9 cellular contexts compared by ENCODE assay signal in the genomic region with DNA sequence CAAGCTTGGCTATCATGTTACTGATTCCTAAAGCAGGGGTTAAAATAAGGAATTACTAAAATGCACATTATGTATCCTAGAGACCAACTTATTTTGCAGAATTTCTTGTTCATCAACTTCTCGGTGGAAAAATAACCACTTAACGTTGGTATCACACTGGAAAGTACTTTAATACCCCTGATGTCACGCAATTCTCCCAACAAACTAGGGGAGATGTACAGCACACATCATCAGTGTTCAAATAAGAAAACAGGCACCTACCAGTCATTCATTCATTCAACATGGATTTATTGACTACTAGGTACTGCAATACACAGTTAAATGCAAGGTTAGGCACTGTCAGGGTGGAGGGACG. TPM values are rescaled to one million over a fixed set of nuclear protein-coding genes. Genes with fewer than 3 reads are reported as not detected.
DNase-seq lines count a peak whose midpoint lies in the region; ATAC-seq and TF ChIP-seq lines count a peak whose summit lies in the region.
"Had no signal": no experiment of that assay in that cellular context is flagged by ENCODE, and none has a peak within 500 bp of the region (broad histone marks: within the 10 kb centered on the region; RNA-seq: fewer than 3 reads in every experiment).

No MANE protein-coding gene starts in this region.

- DNase-seq in T-helper 17 cell (no peak), foreskin keratinocyte (peak in 1 of 2 donors; percentile 4), gastrocnemius medialis (no peak), NOMO-1 (lab: John Stamatoyannopoulos, UW; ENCODE audit: unreplicated experiment in 2 of 2) (no peak), DMS153 (lab: John Stamatoyannopoulos, UW) (no peak)

- H3K4me1 Mint-ChIP-seq in T-helper 17 cell = peaks cover 27% of the 10 kb centered on the region

- H3K4me3 Mint-ChIP-seq in T-helper 17 cell = peak overlapping the region; percentile 100

- no peak for TF ChIP-seq POLR2A in gastrocnemius medialis (IDR thresholded peaks at IDR 0.05)

- H3K27me3 ChIP-seq in foreskin keratinocyte = no peaks in the 10 kb centered on the region
- no peaks in the 10 kb centered on the region for H3K27me3 ChIP-seq in gastrocnemius medialis

- peak overlapping the region; percentile 100 for H3K27ac Mint-ChIP-seq in T-helper 17 cell

- in situ Hi-C loops in gastrocnemius medialis (cut with MboI; ENCODE audit: low sequenced_read_pairs in 4 of 4) = loop anchor here in 1 of 4 donors (10.0 kb wide), 1 partner anchor 116 kb away; no protein-coding TSS in a partner anchor

- H3K4me3 ChIP-seq in GM12875 (ENCODE audit: low read depth, low read length) (peak overlapping the region; percentile 59), gastrocnemius medialis (peak overlapping the region; percentile 68 to 90 (median 74))

- no peaks in the 10 kb centered on the region for H3K9me3 ChIP-seq in T-helper 17 cell (ENCODE audit: control insufficient read depth, low read length, poor library complexity, severe bottlenecking)
- no peaks in the 10 kb centered on the region for H3K9me3 ChIP-seq in gastrocnemius medialis

- H3K36me3 ChIP-seq in gastrocnemius medialis = peaks cover 0 to 47% of the 10 kb centered on the region in 2 donors

- intact Hi-C loops in gastrocnemius medialis (cut with DNase I; ENCODE audit: low total_unique reads) = loop anchor here (1.0 kb wide), 1 partner anchor 110 kb away; no protein-coding TSS in a partner anchor

- H3K36me3 Mint-ChIP-seq in T-helper 17 cell (ENCODE audit: low read depth) = peaks cover 14% of the 10 kb centered on the region

- H3K27ac ChIP-seq in foreskin keratinocyte (peak overlapping the region; percentile 30), gastrocnemius medialis (peak overlapping the region; percentile 78 to 82 (median 82))

- no peaks in the 10 kb centered on the region for H3K27me3 Mint-ChIP-seq in T-helper 17 cell

- TF ChIP-seq CTCF in GM12875 (IDR thresholded peaks at IDR 0.05; ENCODE audit: borderline replicate concordance, insufficient read depth, low read depth, low read length) = no peak
- TF ChIP-seq CTCF in foreskin keratinocyte (conservative IDR thresholded peaks at IDR 0.05) = no peak
- TF ChIP-seq CTCF in gastrocnemius medialis (IDR thresholded peaks at IDR 0.05 in 4 of 5, conservative IDR thresholded peaks at IDR 0.05 in 1 of 5) = no peak

- ATAC-seq in T-helper 17 cell = no peak
- ATAC-seq in foreskin keratinocyte = no peak
- no peak for ATAC-seq in gastrocnemius medialis
- no peak for ATAC-seq in GM21390 (IDR thresholded peaks at IDR 0.05; ENCODE audit: unreplicated experiment)
- no peak for ATAC-seq in GM19324 (IDR thresholded peaks at IDR 0.05; ENCODE audit: low FRiP score, unreplicated experiment)

- H3K4me1 ChIP-seq in foreskin keratinocyte (peaks cover 7% of the 10 kb centered on the region), gastrocnemius medialis (peaks cover 8 to 9% of the 10 kb centered on the region in 2 donors)

RNA-seq across cellular contexts. Expression of gene HUS1, which starts 0.6 kb away (rescaled TPM):
- total RNA-seq in T-helper 17 cell (10 to 100 TPM; 57.7 to 65.1 TPM), foreskin keratinocyte (23.0 and 23.8 TPM in 2 replicates), gastrocnemius medialis (10 to 100 TPM; 18.3 to 33.0 (median 23.0) TPM)
- polyA plus RNA-seq in foreskin keratinocyte = 12.3 and 14.1 TPM in 2 replicates

RNA-seq across cellular contexts. Expression of gene PKD1L1, which starts 30.5 kb away (rescaled TPM):
- under 1 TPM; 0.77 to 0.83 TPM for total RNA-seq in T-helper 17 cell
- total RNA-seq in foreskin keratinocyte = 0.03 and 0.07 TPM in 2 replicates
- polyA plus RNA-seq in foreskin keratinocyte = 0.02 and 0.03 TPM in 2 replicates
- total RNA-seq in gastrocnemius medialis = 1 to 10 TPM in 2 of 4 donors, under 1 TPM in 2; 0.07 to 1.7 (median 0.98) TPM

RNA-seq across cellular contexts. Expression of gene SUN3, which starts 50.1 kb away (rescaled TPM):
- total RNA-seq in T-helper 17 cell = not detected
- not detected in 2 replicates for total RNA-seq in foreskin keratinocyte
- 0.12 TPM in 1 of 2 replicates, not detected in the other for polyA plus RNA-seq in foreskin keratinocyte
- not detected for total RNA-seq in gastrocnemius medialis
- total RNA-seq: subcutaneous adipose tissue had no signal

RNA-seq across cellular contexts. Expression of gene C7orf57, which starts 56.6 kb away (rescaled TPM):
- total RNA-seq in T-helper 17 cell (under 1 TPM; 0.29 to 0.30 TPM), foreskin keratinocyte (0.28 and 0.44 TPM in 2 replicates), gastrocnemius medialis (not detected)
- polyA plus RNA-seq in foreskin keratinocyte = 0.17 and 0.20 TPM in 2 replicates
